ENCODE assay signal across 22 cellular contexts in the genomic region with DNA sequence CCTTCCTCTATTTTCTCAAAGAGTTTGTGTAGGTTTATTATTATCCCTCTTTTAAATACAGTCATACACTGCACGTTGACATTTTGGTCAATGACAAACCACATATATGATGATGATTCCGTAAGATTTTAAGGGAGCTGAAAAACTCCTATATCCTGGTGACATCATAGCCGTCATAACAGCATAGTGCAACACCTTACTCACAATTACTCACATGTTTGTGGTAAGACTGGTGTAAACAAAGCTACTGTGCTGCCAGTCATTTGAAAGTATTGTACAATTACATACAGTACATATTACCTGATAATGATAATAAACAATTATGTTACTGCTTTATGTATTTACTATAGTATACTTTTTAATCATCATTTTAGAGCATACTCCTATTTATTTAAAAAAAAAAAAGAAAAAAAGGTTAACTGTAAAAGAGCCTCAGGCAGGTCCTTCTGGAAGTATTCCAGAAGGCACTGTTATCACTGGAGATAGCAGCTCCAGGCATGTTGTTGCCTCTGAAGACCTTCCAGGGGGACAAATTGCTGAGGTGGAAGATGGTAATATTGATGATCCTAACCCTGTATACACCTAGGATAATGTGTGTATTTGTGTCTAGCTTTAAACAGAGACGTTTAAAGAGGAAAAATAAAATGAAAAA.
DNase-seq lines count a peak whose midpoint lies in the region; ATAC-seq and TF ChIP-seq lines count a peak whose summit lies in the region.
"Had no signal": no experiment of that assay in that cellular context is flagged by ENCODE, and none has a peak within 500 bp of the region (broad histone marks: within the 10 kb centered on the region; RNA-seq: fewer than 3 reads in every experiment).

No MANE protein-coding gene starts in this region.

- 65% methylated on average over 4 of the region's 4 CpGs for WGBS in hepatocyte (ENCODE audit: low lambda C conversion rate, missing lambda C conversion rate)

- H3K4me2 ChIP-seq in PC-9 (peak overlapping the region; percentile 42), hepatocyte (no peak overlapping the region)

- H4K20me1 ChIP-seq in PC-9 (ENCODE audit: insufficient read depth) (no peaks in the 10 kb centered on the region), hepatocyte (ENCODE audit: insufficient read depth, poor library complexity, severe bottlenecking) (no peaks in the 10 kb centered on the region)

- POLR2A ChIA-PET in PC-9 (lab: Charles Lee; ENCODE audit: unreplicated experiment): interaction anchor here (0.6 kb wide), 2 partner anchors 10 to 22 kb away, joined by 4 to 11 read pairs; no protein-coding TSS in a partner anchor

- H3K4me3 Mint-ChIP-seq in activated T-cell treated with anti-CD3 and anti-CD28 coated beads, Interleukin-2, amount 50 U/mL, for 72 hours: no peak overlapping the region
- H3K4me3 Mint-ChIP-seq: mesothelial cell of epicardium; nephron; T-helper 2 cell treated with Interferon-gamma antibody and Interleukin-4, amounts not matched to agents 5 μg/mL and 100 μg/mL, for 36 hours had no signal

- H3K36me3 ChIP-seq in PC-9 (ENCODE audit: low read depth) (no peaks in the 10 kb centered on the region), hepatocyte (replicated peaks; ENCODE audit: insufficient read depth, low read depth) (no peaks in the 10 kb centered on the region)
- H3K36me3 ChIP-seq: spleen, suprapubic skin had no signal

- H3K36me3 Mint-ChIP-seq in activated T-cell treated with anti-CD3 and anti-CD28 coated beads, Interleukin-2, amount 50 U/mL, for 72 hours (ENCODE audit: insufficient read depth in 2 of 2): peaks cover 0 to 4% of the 10 kb centered on the region in 2 donors

- H3K4me3 ChIP-seq in PC-9 (no peak overlapping the region), epithelial cell of esophagus (ENCODE audit: low read length) (no peak overlapping the region), hepatocyte (no peak overlapping the region)
- H3K4me3 ChIP-seq: spleen, suprapubic skin had no signal

- no peak overlapping the region for H3K27ac Mint-ChIP-seq in activated T-cell treated with anti-CD3 and anti-CD28 coated beads, Interleukin-2, amount 50 U/mL, for 72 hours
- H3K27ac Mint-ChIP-seq: mesothelial cell of epicardium; nephron; progenitor cell of endocrine pancreas; T-helper 2 cell treated with Interferon-gamma antibody and Interleukin-4, amounts not matched to agents 5 μg/mL and 100 μg/mL, for 36 hours had no signal

- CTCF ChIA-PET in PC-9 (lab: Charles Lee): no interaction called here

- 0 out of 2 replicates have a peak, but pooled peaks cover 5% of the 10 kb centered on the region for H3K9me3 ChIP-seq in PC-9 (ENCODE audit: insufficient read depth, low read depth)
- no peaks in the 10 kb centered on the region for H3K9me3 ChIP-seq in hepatocyte (ENCODE audit: low read depth)
- H3K9me3 ChIP-seq: suprapubic skin had no signal

- no peaks in the 10 kb centered on the region for H3K9me2 ChIP-seq in PC-9 (ENCODE audit: insufficient read depth)
- H3K9me2 ChIP-seq in hepatocyte (replicated peaks; ENCODE audit: insufficient read depth): no peaks in the 10 kb centered on the region

- no peak for DNase-seq in activated T-cell treated with anti-CD3 and anti-CD28 coated beads, Interleukin-2, amount 50 U/mL, for 72 hours
- no peak for DNase-seq in activated T-cell treated with anti-CD3 and anti-CD28 coated beads, Interleukin-2, amount 50 U/mL, for 48 hours
- DNase-seq in PC-9 (peak in 1 of 2 experiments; percentile 82), epithelial cell of esophagus (ENCODE audit: low read depth) (peak; percentile 93), hepatocyte (ENCODE audit: low spot score) (no peak), NCI-H2196 treated with DMSO at 0.1 percent for 48 hours (lab: John Stamatoyannopoulos, UW; ENCODE audit: unreplicated experiment) (no peak)
- DNase-seq: 8988T; activated CD4-positive, CD25-positive, alpha-beta regulatory T cell; C1 segment of cervical spinal cord; central memory CD4-positive, alpha-beta T cell; effector CD4-positive, alpha-beta T cell; KG1; NCI-H1092 treated with DMSO at 0.1 percent for 48 hours; NCI-H2107; spleen had no signal

- no TSS peak for BruUV-seq in PC-9 (replicated peaks; lab: Mats Ljungman, UMichigan)

- intact Hi-C loops in PC-9 (cut with micrococcal nuclease; ENCODE audit: unreplicated experiment): no loop called here

- H3K27me3 ChIP-seq in PC-9 (ENCODE audit: insufficient read depth, low read depth) (no peaks in the 10 kb centered on the region), hepatocyte (no peaks in the 10 kb centered on the region)
- H3K27me3 ChIP-seq: spleen, suprapubic skin had no signal

- peaks cover 8% of the 10 kb centered on the region; the same call in 1 of the 2 replicates for H3F3A ChIP-seq in PC-9 (ENCODE audit: insufficient read depth, low read depth)

- peak; percentile 54 to 71 for ATAC-seq in activated T-cell treated with anti-CD3 and anti-CD28 coated beads, Interleukin-2, amount 50 U/mL, for 72 hours (replicated peaks in 1 of 2)
- no peak for ATAC-seq in activated CD4-positive, CD25-positive, alpha-beta regulatory T cell treated with anti-CD3 and anti-CD28 coated beads, Interleukin-2, amount 50 U/mL, for 24 hours
- ATAC-seq in HG02642 (IDR thresholded peaks at IDR 0.05; ENCODE audit: poor library complexity, unreplicated experiment): no peak

- H2AFZ ChIP-seq in PC-9 (no peak overlapping the region), hepatocyte (no peak overlapping the region)

- H3K9me3 Mint-ChIP-seq in activated T-cell treated with anti-CD3 and anti-CD28 coated beads, Interleukin-2, amount 50 U/mL, for 72 hours: no peaks in the 10 kb centered on the region

- H3K79me2 ChIP-seq in PC-9 (ENCODE audit: low read depth) (no peaks in the 10 kb centered on the region), hepatocyte (no peaks in the 10 kb centered on the region)

- TF ChIP-seq CTCF in PC-9 (conservative IDR thresholded peaks at IDR 0.05) (no peak), epithelial cell of esophagus (IDR thresholded peaks at IDR 0.05; ENCODE audit: insufficient read depth, low read depth, low read length, missing control alignments) (no peak), hepatocyte (IDR thresholded peaks at IDR 0.05; ENCODE audit: poor library complexity) (no peak)

- H3K4me1 ChIP-seq in PC-9 (replicated peaks; ENCODE audit: insufficient read depth): peaks cover 21% of the 10 kb centered on the region
- peaks cover 7% of the 10 kb centered on the region for H3K4me1 ChIP-seq in hepatocyte (ENCODE audit: insufficient read depth)
- H3K4me1 ChIP-seq: suprapubic skin had no signal

- H3K4me1 Mint-ChIP-seq in activated T-cell treated with anti-CD3 and anti-CD28 coated beads, Interleukin-2, amount 50 U/mL, for 72 hours (ENCODE audit: low read depth): peaks cover 26% of the 10 kb centered on the region

- no peaks in the 10 kb centered on the region for H3K27me3 Mint-ChIP-seq in activated T-cell treated with anti-CD3 and anti-CD28 coated beads, Interleukin-2, amount 50 U/mL, for 72 hours (ENCODE audit: low read depth)
- H3K27me3 Mint-ChIP-seq: progenitor cell of endocrine pancreas had no signal

- H3K27ac ChIP-seq in PC-9 (peak overlapping the region; percentile 18; the same call in 1 of the 2 replicates), hepatocyte (no peak overlapping the region)
- H3K27ac ChIP-seq: spleen, suprapubic skin had no signal

Comparison
In these comparisons a context has a peak if more than half of its experiments do, and no peak if none do; other contexts are left out.
1. ATAC-seq: peak in activated T-cell treated with anti-CD3 and anti-CD28 coated beads, Interleukin-2, amount 50 U/mL, for 72 hours (2 of 2); none in activated CD4-positive, CD25-positive, alpha-beta regulatory T cell treated with anti-CD3 and anti-CD28 coated beads, Interleukin-2, amount 50 U/mL, for 24 hours (0 of 2) and HG02642 (single experiment).